In genomic region chr2:236162031-236162803, GRCh38 we compare ENCODE assay signal across 26 cellular contexts. TPM values are rescaled to one million over a fixed set of nuclear protein-coding genes. Genes with fewer than 3 reads are reported as not detected.
DNase-seq lines count a peak whose midpoint lies in the region; ATAC-seq, FAIRE-seq and TF ChIP-seq lines count a peak whose summit lies in the region.
"Had no signal": no experiment of that assay in that cellular context is flagged by ENCODE, and none has a peak within 500 bp of the region (broad histone marks: within the 10 kb centered on the region; RNA-seq: fewer than 3 reads in every experiment).

No MANE protein-coding gene starts in this region.

- no peak overlapping the region for H2AFZ ChIP-seq in H1 (ENCODE audit: low read length)

- CTCF ChIA-PET in HEK293 (lab: Yijun Ruan, JAX) (interaction anchor here (0.6 to 2.1 kb wide), 3 partner anchors 14 to 382 kb away, joined by 3 to 6 read pairs (median 3); no protein-coding TSS in a partner anchor), H1 (lab: Charles Lee; ENCODE audit: partially characterized antibody) (interaction anchor here (0.6 to 3.1 kb wide), 8 partner anchors 9 to 383 kb away, joined by 3 to 44 read pairs (median 4); no protein-coding TSS in a partner anchor)

- DNase-seq in AG08396 (ENCODE audit: low spot score) = peak; percentile 43
- DNase-seq in H1 (ENCODE audit: low read depth in 1 of 2, low spot score in 2 of 2) = peak in 1 of 2 experiments; percentile 64
- DNase-seq in neural crest cell (ENCODE audit: low read depth, low spot score) = no peak
- no peak for DNase-seq in stimulated activated naive CD4-positive, alpha-beta T cell treated with Interleukin-2 at 50 U/mL for 16 hours (lab: John Stamatoyannopoulos, UW)
- DNase-seq in stomach = no peak
- DNase-seq in stimulated activated naive B cell treated with anti-CD40 and anti-IgM and Interleukin-4, amounts not matched to agents 10 μg/mL and 1 μg/mL and 100 μg/mL, for 72 hours = no peak
- no peak for DNase-seq in glomerular visceral epithelial cell (ENCODE audit: extremely low spot score)
- DNase-seq: activated CD4-positive, alpha-beta T cell treated with anti-CD3 and anti-CD28 coated beads, Interleukin-2, amount 50 U/mL, for 1 hour; body of pancreas; colonic mucosa; EL; H9; head of caudate nucleus; left ventricle myocardium superior; NCI-H1105 treated with DMSO at 0.1 percent for 48 hours; small intestine; stimulated activated CD4-positive, alpha-beta T cell treated with anti-CD3 and anti-CD28 coated beads, Interleukin-2, amount 100 ng/mL, for 48 hours; stimulated activated naive CD8-positive, alpha-beta T cell treated with anti-CD3 and anti-CD28 coated beads, Interleukin-15, Interleukin-2, amounts not matched to agents 100 U/mL and 50 U/mL, for 24 hours; T-helper 2 cell; tibial artery had no signal

- H4K5ac ChIP-seq in H1 (ENCODE audit: insufficient read length, low read depth, low read length) = no peak overlapping the region

- peak overlapping the region in 1 of 2 experiments; percentile 5; a peak in 1 of 4 replicates for H3K4me2 ChIP-seq in H1 (ENCODE audit: insufficient read depth in 1 of 2, low read depth in 2 of 2, low read length in 2 of 2)
- H3K4me2 ChIP-seq: A549 had no signal

- peak overlapping the region; percentile 97; the same call in 1 of the 2 replicates for H2BK5ac ChIP-seq in H1 (ENCODE audit: low read depth, low read length)

- H3K18ac ChIP-seq in H1 (ENCODE audit: extremely low read depth, low read length) = peak overlapping the region; percentile 38; the same call in 1 of the 2 replicates

- H3K36me3 ChIP-seq in HEK293 (ENCODE audit: control insufficient read depth in 2 of 2, insufficient read depth in 1 of 2, low read length in 2 of 2) = peaks cover 0 to 21% of the 10 kb centered on the region in 2 experiments; a peak in 1 of 3 replicates
- no peaks in the 10 kb centered on the region; a peak in 2 of 8 replicates for H3K36me3 ChIP-seq in H1 (ENCODE audit: control insufficient read depth in 2 of 4, insufficient read depth in 4 of 4, low read length in 3 of 4)
- H3K36me3 ChIP-seq in stomach = no peaks in the 10 kb centered on the region
- H3K36me3 ChIP-seq: colonic mucosa, tibial artery had no signal

- no peak overlapping the region for H3K23ac ChIP-seq in H1 (ENCODE audit: insufficient read length)

- no peak for ATAC-seq in stimulated activated naive B cell treated with anti-CD40 and anti-IgM and Interleukin-4, amounts not matched to agents 10 μg/mL and 1 μg/mL and 100 μg/mL, for 72 hours (replicated peaks)
- ATAC-seq: activated T-helper 17 cell treated with anti-CD3 and anti-CD28 coated beads, Interleukin-2, amount 50 U/mL, for 72 hours; body of pancreas; left ventricle myocardium superior; stimulated activated naive CD8-positive, alpha-beta T cell treated with anti-CD3 and anti-CD28 coated beads, Interleukin-15, Interleukin-2, amounts not matched to agents 100 U/mL and 50 U/mL, for 24 hours had no signal

- peaks cover 83% of the 10 kb centered on the region for H3K27me3 Mint-ChIP-seq in neural crest cell (ENCODE audit: low read depth)
- peaks cover 67 to 82% of the 10 kb centered on the region in 2 donors for H3K27me3 Mint-ChIP-seq in stimulated activated naive B cell treated with anti-CD40 and anti-IgM and Interleukin-4, amounts not matched to agents 10 μg/mL and 1 μg/mL and 100 μg/mL, for 72 hours

- TF ChIP-seq POLR2A in H1 (IDR thresholded peaks at IDR 0.05; ENCODE audit: control extremely low read depth in 1 of 2, low read depth in 2 of 2, low read length in 2 of 2) (no peak), stomach (IDR thresholded peaks at IDR 0.05) (no peak)

- peaks cover 89 to 98% (median 95%) of the 10 kb centered on the region in 4 experiments for H3K27me3 ChIP-seq in H1 (replicated peaks in 1 of 4; ENCODE audit: control insufficient read depth in 3 of 4, extremely low read depth in 1 of 4, insufficient read depth in 3 of 4, low read length in 3 of 4)
- peaks cover 47 to 100% (median 90%) of the 10 kb centered on the region in 3 donors for H3K27me3 ChIP-seq in stomach

- H3K14ac ChIP-seq in H1 (ENCODE audit: insufficient read length) = no peak overlapping the region

- H3K4ac ChIP-seq in H1 (replicated peaks; ENCODE audit: insufficient read length, low read depth, low read length) = no peak overlapping the region

- peak overlapping the region; percentile 97; the same call in 1 of the 2 replicates for H2BK12ac ChIP-seq in H1 (ENCODE audit: low read depth, low read length)

- no peak overlapping the region for H4K8ac ChIP-seq in H1 (ENCODE audit: extremely low read depth, insufficient read depth, low read length)

- H4K20me1 ChIP-seq in H1 (replicated peaks in 1 of 2; ENCODE audit: control insufficient read depth in 1 of 2, insufficient read depth in 2 of 2, low read length in 2 of 2) = peaks cover 18% of the 10 kb centered on the region in 2 experiments

- no peak for TF ChIP-seq RAD21 in H1 (IDR thresholded peaks at IDR 0.05 in 1 of 2, conservative IDR thresholded peaks at IDR 0.05 in 1 of 2; ENCODE audit: low read depth in 2 of 2, low read length in 2 of 2)

- no peaks in the 10 kb centered on the region for H3K79me1 ChIP-seq in H1 (ENCODE audit: low read depth, low read length)

- peaks cover 3% of the 10 kb centered on the region for H3K36me3 Mint-ChIP-seq in neural crest cell (ENCODE audit: low read depth)
- no peaks in the 10 kb centered on the region for H3K36me3 Mint-ChIP-seq in stimulated activated naive B cell treated with anti-CD40 and anti-IgM and Interleukin-4, amounts not matched to agents 10 μg/mL and 1 μg/mL and 100 μg/mL, for 72 hours
- H3K36me3 Mint-ChIP-seq: activated naive CD8-positive, alpha-beta T cell had no signal

- peak overlapping the region; percentile 20 for H4K91ac ChIP-seq in H1 (replicated peaks; ENCODE audit: insufficient read length, low read length)

- H3K4me3 ChIP-seq in HEK293 (ENCODE audit: low read depth, low read length) (no peak overlapping the region), H1 (ENCODE audit: extremely low read depth in 1 of 4, insufficient read depth in 2 of 4, low read depth in 3 of 4, low read length in 4 of 4) (no peak overlapping the region; a peak in 1 of 8 replicates), stomach (no peak overlapping the region)
- H3K4me3 ChIP-seq: A549, body of pancreas, colonic mucosa, tibial artery had no signal

- H3K27ac ChIP-seq in HEK293 (ENCODE audit: extremely low read depth, low read depth, low read length) (no peak overlapping the region), H1 (ENCODE audit: low read depth, low read length) (no peak overlapping the region), stomach (no peak overlapping the region)
- H3K27ac ChIP-seq: body of pancreas, colonic mucosa, tibial artery had no signal

- H2BK15ac ChIP-seq in H1 (ENCODE audit: low read length) = no peak overlapping the region

- H3K9ac ChIP-seq in H1 (replicated peaks in 1 of 4; ENCODE audit: extremely low read depth in 1 of 4, low read depth in 3 of 4, low read length in 3 of 4) = no peak overlapping the region

- no peak for TF ChIP-seq EP300 in H1 (IDR thresholded peaks at IDR 0.05; ENCODE audit: borderline replicate concordance in 1 of 2, low read depth in 2 of 2, low read length in 2 of 2)
- TF ChIP-seq EP300 in stomach (IDR thresholded peaks at IDR 0.05) = no peak

- H3K9me3 ChIP-seq in HEK293 (ENCODE audit: control insufficient read depth, insufficient read depth, low read depth, low read length) (no peaks in the 10 kb centered on the region), H1 (ENCODE audit: insufficient read depth in 2 of 2, low read depth in 1 of 2, low read length in 1 of 2) (no peaks in the 10 kb centered on the region), stomach (no peaks in the 10 kb centered on the region)
- H3K9me3 ChIP-seq: A549, body of pancreas, colonic mucosa, tibial artery had no signal

- peak overlapping the region; percentile 80; the same call in 1 of the 2 replicates for H2BK20ac ChIP-seq in H1 (ENCODE audit: low read length)

- no peak for FAIRE-seq in H1 (lab: Jason Lieb, UNC)
- FAIRE-seq: A549, RCC 7860, small intestine had no signal

- peak overlapping the region; percentile 35 for H2BK120ac ChIP-seq in H1 (replicated peaks; ENCODE audit: low read depth, low read length)

- no peak for TF ChIP-seq CTCF in HEK293 (tag by site-specific recombination; IDR thresholded peaks at IDR 0.05)
- no peak for TF ChIP-seq CTCF in H1 (IDR thresholded peaks at IDR 0.05; ENCODE audit: control extremely low read depth in 1 of 3, insufficient read depth in 1 of 3, low read depth in 1 of 3, low read length in 3 of 3)
- TF ChIP-seq CTCF in neural crest cell (conservative IDR thresholded peaks at IDR 0.05) = no peak
- no peak for TF ChIP-seq CTCF in stomach (IDR thresholded peaks at IDR 0.05)

- H3K79me2 ChIP-seq in H1 (ENCODE audit: control insufficient read depth in 1 of 2, insufficient read depth in 2 of 2, low read length in 2 of 2) = no peaks in the 10 kb centered on the region

- 12% methylated on average over 15 of the region's 15 CpGs; no CpG with 5 or more reads in 1 of the 2 experiments for WGBS in H1 (ENCODE audit: extremely low coverage in 1 of 2, insufficient coverage in 1 of 2, insufficient read length in 1 of 2, insufficient replicate concordance in 2 of 2, low coverage in 1 of 2, low lambda C conversion rate in 2 of 2, missing lambda C conversion rate in 1 of 2), 2 experiments
- 26 to 44% (median 37%) methylated on average over 15 of the region's 15 CpGs for WGBS in stomach, 5 donors

- H3K56ac ChIP-seq in H1 (replicated peaks; ENCODE audit: insufficient read length, low read depth, low read length) = no peak overlapping the region

- H3K27ac Mint-ChIP-seq in neural crest cell (ENCODE audit: unreplicated experiment) = no peak overlapping the region
- no peak overlapping the region for H3K27ac Mint-ChIP-seq in stimulated activated naive B cell treated with anti-CD40 and anti-IgM and Interleukin-4, amounts not matched to agents 10 μg/mL and 1 μg/mL and 100 μg/mL, for 72 hours
- H3K27ac Mint-ChIP-seq: activated naive CD8-positive, alpha-beta T cell; activated T-helper 17 cell treated with anti-CD3 and anti-CD28 coated beads, Interleukin-2, amount 50 U/mL, for 72 hours; H9 had no signal

- H3K4me1 ChIP-seq in HEK293 (ENCODE audit: control insufficient read depth, insufficient read depth, low read length) (no peaks in the 10 kb centered on the region; the same call in 1 of the 2 replicates), H1 (replicated peaks in 1 of 4; ENCODE audit: control insufficient read depth in 3 of 4, insufficient read depth in 4 of 4, low read length in 3 of 4) (peaks cover 4 to 59% (median 46%) of the 10 kb centered on the region in 4 experiments), stomach (peaks cover 29 to 53% (median 39%) of the 10 kb centered on the region in 4 donors)

- peaks cover 35% of the 10 kb centered on the region for H3K4me1 Mint-ChIP-seq in neural crest cell
- H3K4me1 Mint-ChIP-seq in stimulated activated naive B cell treated with anti-CD40 and anti-IgM and Interleukin-4, amounts not matched to agents 10 μg/mL and 1 μg/mL and 100 μg/mL, for 72 hours = peaks cover 6 to 10% of the 10 kb centered on the region in 2 donors
- H3K4me1 Mint-ChIP-seq: activated T-helper 17 cell treated with anti-CD3 and anti-CD28 coated beads, Interleukin-2, amount 50 U/mL, for 72 hours had no signal

- intact Hi-C loops in stomach (cut with DNase I; ENCODE audit: low total_unique reads) = no loop called here

- H3K23me2 ChIP-seq in H1 (ENCODE audit: low read depth, low read length) = peaks cover 23% of the 10 kb centered on the region; the same call in 1 of the 2 replicates

- POLR2A ChIA-PET in HEK293 (lab: Yijun Ruan, JAX) = no interaction called here
- POLR2A ChIA-PET in H1 (lab: Charles Lee; ENCODE audit: partially characterized antibody) = interaction anchor here (0.9 to 6.3 kb wide), 7 partner anchors 8 to 66 kb away, joined by 3 to 54 read pairs (median 4); partner anchors contain the start of gene GBX2

- H2AK5ac ChIP-seq in H1 (ENCODE audit: low read depth, low read length) = 0 out of 2 replicates have a peak overlapping the region, but pooled peaks have one; percentile 24

- peak overlapping the region; percentile 75 for H3K4me3 Mint-ChIP-seq in neural crest cell
- H3K4me3 Mint-ChIP-seq in stimulated activated naive B cell treated with anti-CD40 and anti-IgM and Interleukin-4, amounts not matched to agents 10 μg/mL and 1 μg/mL and 100 μg/mL, for 72 hours = peak overlapping the region in 1 of 2 donors; percentile 4
- H3K4me3 Mint-ChIP-seq: activated naive CD8-positive, alpha-beta T cell; activated T-helper 17 cell treated with anti-CD3 and anti-CD28 coated beads, Interleukin-2, amount 50 U/mL, for 72 hours had no signal

- no peaks in the 10 kb centered on the region for H3K9me3 Mint-ChIP-seq in neural crest cell
- no peaks in the 10 kb centered on the region for H3K9me3 Mint-ChIP-seq in stimulated activated naive B cell treated with anti-CD40 and anti-IgM and Interleukin-4, amounts not matched to agents 10 μg/mL and 1 μg/mL and 100 μg/mL, for 72 hours
- H3K9me3 Mint-ChIP-seq: activated T-helper 17 cell treated with anti-CD3 and anti-CD28 coated beads, Interleukin-2, amount 50 U/mL, for 72 hours had no signal

RNA-seq across cellular contexts. Expression of gene GBX2, which starts 6.0 kb away (rescaled TPM):
- 0.89 and 1.2 TPM in 2 replicates for total RNA-seq in H1 (2021; fragmentation: NEBNext Ultra II Directional; extraction: Animal tissue kit (Norgen Biotek cat#: 25700))
- polyA plus RNA-seq in H1 (2011; rRNA removed) (0.38 and 0.64 TPM in 2 replicates), stomach (not detected)
- 0.54 TPM for polyA plus RNA-seq in H1 (2011; cell fraction: cytosol; rRNA removed)
- polyA plus RNA-seq in H1 (2011; cell fraction: nucleus; rRNA removed) = 0.74 TPM
- polyA plus RNA-seq in H1 (2012, experiment 1 of 2) = 0.53 to 0.94 TPM (median 0.74 TPM) in 4 replicates
- 0.68 TPM for polyA plus RNA-seq in H1 (2012, experiment 2 of 2)
- polyA plus RNA-seq in H1 (2013, experiment 1 of 2) = 1.9 TPM
- polyA plus RNA-seq in H1 (2013, experiment 2 of 2) = 1.9 TPM
- polyA minus RNA-seq in H1 (2011; rRNA and poly(A)+ RNA removed) = 0.24 and 0.32 TPM in 2 replicates
- polyA minus RNA-seq in H1 (2011; cell fraction: cytosol; rRNA and poly(A)+ RNA removed) = 0.88 TPM
- 1.9 TPM for polyA minus RNA-seq in H1 (2011; cell fraction: nucleus; rRNA and poly(A)+ RNA removed)
- total RNA-seq in neural crest cell (21.3 and 21.9 TPM in 2 replicates), stomach (under 1 TPM in 1 of 5 donors, not detected in 4; 0.55 TPM)
- total RNA-seq: activated T-helper 17 cell treated with anti-CD3 and anti-CD28 coated beads, Interleukin-2, amount 50 U/mL, for 72 hours; body of pancreas; colonic mucosa; left ventricle myocardium superior; mononuclear cell had no signal
- polyA plus RNA-seq: small intestine had no signal

Comparison
In these comparisons a context has a peak if more than half of its experiments do, and no peak if none do; other contexts are left out.
1. RNA of gene GBX2, which starts 6.0 kb away (total RNA-seq): 21.3 to 21.9 TPM in neural crest cell; 0.89 to 1.2 TPM in H1 and 0.55 TPM in stomach; every median in the first group is over 10 times any median in the second.